2 cellular contexts compared by ENCODE assay signal in genomic region chr19:30148803-30149202, GRCh38.
TF ChIP-seq lines count a peak whose summit lies in the region.

No MANE protein-coding gene starts in this region.

TF ChIP-seq in A549, 52 proteins besides CTCF, POLR2A, EP300 and RAD21:
- TF ChIP-seq HOXA7 (CRISPR knock-in tag; IDR thresholded peaks at IDR 0.05) (no peak), JUN (IDR thresholded peaks at IDR 0.05) (no peak), TFCP2L1 (CRISPR knock-in tag; IDR thresholded peaks at IDR 0.05) (no peak)

TF ChIP-seq in IMR-90, 13 proteins besides CTCF, POLR2A, EP300 and RAD21:
- TF ChIP-seq MAZ (IDR thresholded peaks at IDR 0.05; ENCODE audit: borderline replicate concordance, low read depth, low read length) = no peak
- TF ChIP-seq CEBPB (IDR thresholded peaks at IDR 0.05; ENCODE audit: low read depth, low read length) = no peak
- TF ChIP-seq SMC3 (IDR thresholded peaks at IDR 0.05; ENCODE audit: low read depth, low read length) = no peak
- no peak for TF ChIP-seq USF2 (IDR thresholded peaks at IDR 0.05; ENCODE audit: low read depth, low read length)
- TF ChIP-seq NFE2L2 (IDR thresholded peaks at IDR 0.05; ENCODE audit: low read depth, low read length) = no peak
- TF ChIP-seq RFX5 (IDR thresholded peaks at IDR 0.05; ENCODE audit: low read depth, low read length) = no peak
- TF ChIP-seq BHLHE40 (IDR thresholded peaks at IDR 0.05; ENCODE audit: low read depth, low read length) = no peak
- no peak for TF ChIP-seq FOS (IDR thresholded peaks at IDR 0.05; ENCODE audit: low read depth, low read length)
